12 cellular contexts compared by ENCODE assay signal in genomic region chr2:152344561-152345195, GRCh38.
"Had no signal": no experiment of that assay in that cellular context is flagged by ENCODE, and none has a peak within 500 bp of the region (broad histone marks: within the 10 kb centered on the region; RNA-seq: fewer than 3 reads in every experiment).

No MANE protein-coding gene starts in this region.

- DNase-seq: activated CD4-positive, alpha-beta T cell treated with anti-CD3 and anti-CD28 coated beads, Interleukin-2, amount 50 U/mL, for 4 hours; activated CD4-positive, CD25-positive, alpha-beta regulatory T cell treated with anti-CD3 and anti-CD28 coated beads, Interleukin-2, amount 50 U/mL, for 72 hours; activated effector memory CD4-positive, alpha-beta T cell treated with Interleukin-2 at 50 U/mL for 16 hours; activated T-cell treated with anti-CD3 and anti-CD28 coated beads, Interleukin-2, amount 50 U/mL, for 1 hour; body of pancreas; hypothalamus; naive thymus-derived CD4-positive, alpha-beta T cell; stimulated activated CD4-positive, alpha-beta T cell treated with anti-CD3 and anti-CD28 coated beads, Interleukin-15, amount 100 ng/mL, for 24 hours; stimulated activated CD4-positive, alpha-beta T cell treated with anti-CD3 and anti-CD28 coated beads, Interleukin-4, amount 100 ng/mL, for 4 hours; stomach had no signal

- H3K27ac ChIP-seq: body of pancreas, parathyroid adenoma, stomach, thoracic aorta had no signal
